In the genomic region with DNA sequence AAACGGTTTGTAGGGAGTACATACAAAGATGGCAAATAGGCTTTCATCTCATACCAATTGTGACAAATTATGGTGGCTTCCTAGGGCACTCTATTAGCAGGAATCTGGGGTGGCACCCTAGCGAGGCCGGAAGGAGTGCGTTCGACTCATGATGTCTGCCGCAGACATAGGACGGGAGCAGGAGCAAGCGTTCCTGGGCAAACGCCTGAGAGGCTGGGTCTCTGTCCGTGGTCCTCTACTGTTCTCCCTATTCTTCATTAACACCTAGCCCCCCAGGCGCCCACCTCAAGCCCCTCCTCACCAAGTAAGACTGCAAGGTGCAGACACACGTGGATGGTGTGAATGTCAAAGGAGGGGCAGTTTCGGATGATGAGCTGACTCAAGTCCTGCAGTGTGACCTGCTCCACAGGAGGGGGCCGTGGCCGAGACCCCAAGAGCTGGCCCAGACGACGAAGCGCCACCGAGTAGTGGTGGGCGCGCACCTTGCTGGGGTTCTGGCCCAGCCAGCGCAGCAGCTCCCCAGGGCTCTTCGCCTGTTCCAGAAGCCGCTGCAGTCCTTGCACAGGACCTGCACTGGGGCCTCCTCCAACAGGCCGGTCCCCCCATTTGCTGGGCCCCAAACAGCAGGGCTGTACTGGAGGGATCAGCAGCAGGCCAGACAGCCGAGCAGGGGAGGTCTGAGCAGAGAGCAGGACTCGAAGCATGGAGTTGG, we compare ENCODE assay signal across 8 cellular contexts. TPM values are rescaled to one million over a fixed set of nuclear protein-coding genes. Genes with fewer than 3 reads are reported as not detected.
DNase-seq lines count a peak whose midpoint lies in the region; ATAC-seq and TF ChIP-seq lines count a peak whose summit lies in the region.

No MANE protein-coding gene starts in this region.

- no peaks in the 10 kb centered on the region for H3K79me2 ChIP-seq in OCI-LY1 (ENCODE audit: insufficient read depth, low read length)
- H3K79me2 ChIP-seq in neural progenitor cell (ENCODE audit: low read depth), result peaks cover 26% of the 10 kb centered on the region

- H3K27ac Mint-ChIP-seq in CD4-positive, CD25-positive, alpha-beta regulatory T cell, result peak overlapping the region; percentile 79 to 85 (median 81)
- H3K27ac Mint-ChIP-seq in endodermal cell (peak overlapping the region; percentile 81), neural progenitor cell (no peak overlapping the region)

- H3F3A ChIP-seq in OCI-LY1 (ENCODE audit: insufficient read depth, low read length), result peaks cover 4% of the 10 kb centered on the region; the same call in 1 of the 2 replicates
- H3F3A ChIP-seq in neural progenitor cell (ENCODE audit: low read depth), result peaks cover 48% of the 10 kb centered on the region

- H3K4me2 ChIP-seq in OCI-LY1 (ENCODE audit: low read length) (peak overlapping the region; percentile 90), neural progenitor cell (peak overlapping the region; percentile 93)

- DNase-seq in CD4-positive, CD25-positive, alpha-beta regulatory T cell, result no peak
- DNase-seq in endodermal cell, result no peak
- no peak for DNase-seq in neural progenitor cell (ENCODE audit: low spot score)
- DNase-seq in NCI-H187 (lab: John Stamatoyannopoulos, UW), result no peak
- no peak for DNase-seq in stimulated activated CD4-positive, alpha-beta T cell treated with anti-CD3 and anti-CD28 coated beads, Interleukin-2, amount 100 ng/mL, for 24 hours
- no peak for DNase-seq in AML-193 (lab: John Stamatoyannopoulos, UW)

- H3K4me3 ChIP-seq in CD4-positive, CD25-positive, alpha-beta regulatory T cell (ENCODE audit: low read depth, low read length), result peak overlapping the region; percentile 77
- H3K4me3 ChIP-seq in OCI-LY1 (ENCODE audit: low read depth, low read length, poor library complexity, severe bottlenecking), result peak overlapping the region; percentile 82
- peak overlapping the region; percentile 93 for H3K4me3 ChIP-seq in endodermal cell (ENCODE audit: low read length)
- H3K4me3 ChIP-seq in neural progenitor cell, result peak overlapping the region; percentile 96

- H3K4me1 ChIP-seq in CD4-positive, CD25-positive, alpha-beta regulatory T cell (ENCODE audit: control insufficient read depth, insufficient read depth, low read length, poor library complexity, severe bottlenecking), result peaks cover 43% of the 10 kb centered on the region
- H3K4me1 ChIP-seq in OCI-LY1 (ENCODE audit: insufficient read depth, low read length, severe bottlenecking) (peaks cover 43% of the 10 kb centered on the region), endodermal cell (ENCODE audit: control insufficient read depth, insufficient read depth, low read length) (peaks cover 20% of the 10 kb centered on the region), neural progenitor cell (peaks cover 30% of the 10 kb centered on the region)

- H3K9ac ChIP-seq in OCI-LY1 (ENCODE audit: low read length) (peak overlapping the region; percentile 92), endodermal cell (ENCODE audit: extremely low read depth, low read length, poor library complexity, severe bottlenecking) (peak overlapping the region; percentile 86), neural progenitor cell (peak overlapping the region; percentile 85)

- H3K27me3 Mint-ChIP-seq in CD4-positive, CD25-positive, alpha-beta regulatory T cell, result no peaks in the 10 kb centered on the region
- peaks cover under 1% of the 10 kb centered on the region for H3K27me3 Mint-ChIP-seq in endodermal cell (ENCODE audit: insufficient read depth)
- H3K27me3 Mint-ChIP-seq in neural progenitor cell (ENCODE audit: insufficient read depth, low read depth), result peaks cover 16% of the 10 kb centered on the region

- no peak for ATAC-seq in CD4-positive, CD25-positive, alpha-beta regulatory T cell (ENCODE audit: low read depth in 2 of 2)
- ATAC-seq in HG03469 (IDR thresholded peaks at IDR 0.05; ENCODE audit: unreplicated experiment), result no peak

- H4K20me1 ChIP-seq in OCI-LY1 (ENCODE audit: insufficient read depth, low read length) (no peaks in the 10 kb centered on the region), neural progenitor cell (ENCODE audit: low read depth) (peaks cover 28% of the 10 kb centered on the region)

- no peaks in the 10 kb centered on the region for H3K9me3 Mint-ChIP-seq in CD4-positive, CD25-positive, alpha-beta regulatory T cell
- H3K9me3 Mint-ChIP-seq in endodermal cell (no peaks in the 10 kb centered on the region), neural progenitor cell (no peaks in the 10 kb centered on the region)

- H3K36me3 ChIP-seq in CD4-positive, CD25-positive, alpha-beta regulatory T cell (ENCODE audit: control insufficient read depth, insufficient read depth, low read length), result peaks cover 14% of the 10 kb centered on the region
- H3K36me3 ChIP-seq in OCI-LY1 (ENCODE audit: insufficient read depth, low read length), result peaks cover 34% of the 10 kb centered on the region
- peaks cover 13% of the 10 kb centered on the region for H3K36me3 ChIP-seq in endodermal cell (ENCODE audit: control insufficient read depth, insufficient read depth, low read length)
- no peaks in the 10 kb centered on the region for H3K36me3 ChIP-seq in neural progenitor cell

- peaks cover 0 to 41% (median 13%) of the 10 kb centered on the region in 4 donors for H3K4me1 Mint-ChIP-seq in CD4-positive, CD25-positive, alpha-beta regulatory T cell
- H3K4me1 Mint-ChIP-seq in endodermal cell, result peaks cover 32% of the 10 kb centered on the region
- H3K4me1 Mint-ChIP-seq in neural progenitor cell, result peaks cover 26% of the 10 kb centered on the region

- H3K9me3 ChIP-seq in CD4-positive, CD25-positive, alpha-beta regulatory T cell (ENCODE audit: control insufficient read depth in 2 of 2, low read length in 2 of 2), result no peaks in the 10 kb centered on the region
- no peaks in the 10 kb centered on the region for H3K9me3 ChIP-seq in OCI-LY1 (ENCODE audit: low read length)
- no peaks in the 10 kb centered on the region for H3K9me3 ChIP-seq in endodermal cell (ENCODE audit: control insufficient read depth, low read length)
- H3K9me3 ChIP-seq in neural progenitor cell (ENCODE audit: low read depth), result no peaks in the 10 kb centered on the region

- H3K36me3 Mint-ChIP-seq in CD4-positive, CD25-positive, alpha-beta regulatory T cell, result no peaks in the 10 kb centered on the region
- H3K36me3 Mint-ChIP-seq in endodermal cell (ENCODE audit: low read depth) (peaks cover 19% of the 10 kb centered on the region), neural progenitor cell (peaks cover 8% of the 10 kb centered on the region)

- no peak for TF ChIP-seq CTCF in OCI-LY1 (IDR thresholded peaks at IDR 0.05; ENCODE audit: low read length)
- no peak for TF ChIP-seq CTCF in endodermal cell (conservative IDR thresholded peaks at IDR 0.05)
- no peak for TF ChIP-seq CTCF in neural progenitor cell (IDR thresholded peaks at IDR 0.05)

- H3K4me3 Mint-ChIP-seq in CD4-positive, CD25-positive, alpha-beta regulatory T cell, result peak overlapping the region; percentile 70 to 88 (median 85)
- H3K4me3 Mint-ChIP-seq in endodermal cell, result peak overlapping the region; percentile 76
- H3K4me3 Mint-ChIP-seq in neural progenitor cell, result peak overlapping the region; percentile 92

- WGBS in endodermal cell (ENCODE audit: insufficient coverage in 1 of 2, insufficient read length in 1 of 2), 2 experiments, result 86 to 89% methylated on average over 8 to 27 of the region's 27 CpGs

- H2AFZ ChIP-seq in OCI-LY1 (ENCODE audit: low read length), result no peak overlapping the region
- H2AFZ ChIP-seq in neural progenitor cell (replicated peaks), result no peak overlapping the region

- no peaks in the 10 kb centered on the region for H3K9me2 ChIP-seq in OCI-LY1 (ENCODE audit: low read depth, low read length)

- peak overlapping the region; percentile 49 for H3K27ac ChIP-seq in CD4-positive, CD25-positive, alpha-beta regulatory T cell (ENCODE audit: insufficient read depth, low read length, poor library complexity, severe bottlenecking)
- H3K27ac ChIP-seq in OCI-LY1 (ENCODE audit: low read depth, low read length, poor library complexity, severe bottlenecking) (no peak overlapping the region), endodermal cell (ENCODE audit: low read depth, low read length) (no peak overlapping the region), neural progenitor cell (no peak overlapping the region)

- peaks cover 3% of the 10 kb centered on the region for H3K27me3 ChIP-seq in CD4-positive, CD25-positive, alpha-beta regulatory T cell (ENCODE audit: control insufficient read depth, insufficient read depth, low read length)
- H3K27me3 ChIP-seq in OCI-LY1 (ENCODE audit: insufficient read depth, low read length), result no peaks in the 10 kb centered on the region
- H3K27me3 ChIP-seq in endodermal cell (ENCODE audit: control insufficient read depth, insufficient read depth, low read length, poor library complexity, severe bottlenecking), result peaks cover 6% of the 10 kb centered on the region
- peaks cover 9% of the 10 kb centered on the region for H3K27me3 ChIP-seq in neural progenitor cell

RNA-seq across cellular contexts. Expression of a gene that starts 1.3 kb away (rescaled TPM):
- 92.4 TPM for total RNA-seq in CD4-positive, CD25-positive, alpha-beta regulatory T cell
- 10 to 100 TPM; 39.5 to 53.3 (median 46.6) TPM for polyA plus RNA-seq in CD4-positive, CD25-positive, alpha-beta regulatory T cell
- total RNA-seq in endodermal cell (10 to 100 TPM; 64.0 to 71.0 TPM), neural progenitor cell (ENCODE audit: low replicate concordance) (22.4 and 71.0 TPM in 2 replicates)
- polyA plus RNA-seq in endodermal cell (2013, experiment 1 of 2), result 62.8 TPM
- polyA plus RNA-seq in endodermal cell (2013, experiment 2 of 2), result 53.4 TPM

RNA-seq across cellular contexts. Expression of a gene that starts 3.9 kb away (rescaled TPM):
- 53.9 TPM for total RNA-seq in CD4-positive, CD25-positive, alpha-beta regulatory T cell
- polyA plus RNA-seq in CD4-positive, CD25-positive, alpha-beta regulatory T cell, result 10 to 100 TPM; 41.1 to 54.6 (median 48.3) TPM
- total RNA-seq in endodermal cell (10 to 100 TPM; 48.1 to 52.6 TPM), neural progenitor cell (ENCODE audit: low replicate concordance) (6.0 and 49.4 TPM in 2 replicates)
- polyA plus RNA-seq in endodermal cell (2013, experiment 1 of 2), result 42.7 TPM
- 41.2 TPM for polyA plus RNA-seq in endodermal cell (2013, experiment 2 of 2)

RNA-seq across cellular contexts. Expression of a gene that starts 6.9 kb away (rescaled TPM):
- total RNA-seq in CD4-positive, CD25-positive, alpha-beta regulatory T cell, result 24.7 TPM
- 1 to 10 TPM; 1.9 to 3.2 (median 2.7) TPM for polyA plus RNA-seq in CD4-positive, CD25-positive, alpha-beta regulatory T cell
- total RNA-seq in endodermal cell, result 100 to 1,000 TPM; 113 to 116 TPM
- polyA plus RNA-seq in endodermal cell (2013, experiment 1 of 2), result 65.6 TPM
- 64.1 TPM for polyA plus RNA-seq in endodermal cell (2013, experiment 2 of 2)
- 38.9 and 73.0 TPM in 2 replicates for total RNA-seq in neural progenitor cell (ENCODE audit: low replicate concordance)

RNA-seq across cellular contexts. Expression of a gene that starts 20.0 kb away (rescaled TPM):
- 71.7 TPM for total RNA-seq in CD4-positive, CD25-positive, alpha-beta regulatory T cell
- polyA plus RNA-seq in CD4-positive, CD25-positive, alpha-beta regulatory T cell, result 10 to 100 TPM; 11.6 to 13.9 (median 12.3) TPM
- total RNA-seq in endodermal cell (100 to 1,000 TPM; 265 to 284 TPM), neural progenitor cell (ENCODE audit: low replicate concordance) (26.1 and 85.7 TPM in 2 replicates)
- polyA plus RNA-seq in endodermal cell (2013, experiment 1 of 2), result 88.2 TPM
- polyA plus RNA-seq in endodermal cell (2013, experiment 2 of 2), result 83.1 TPM

RNA-seq across cellular contexts. Expression of a gene that starts 21.7 kb away (rescaled TPM):
- 7.6 TPM for total RNA-seq in CD4-positive, CD25-positive, alpha-beta regulatory T cell
- 10 to 100 TPM; 15.7 to 20.7 (median 17.6) TPM for polyA plus RNA-seq in CD4-positive, CD25-positive, alpha-beta regulatory T cell
- total RNA-seq in endodermal cell (10 to 100 TPM; 22.2 to 25.2 TPM), neural progenitor cell (ENCODE audit: low replicate concordance) (8.1 and 10.3 TPM in 2 replicates)
- 22.0 TPM for polyA plus RNA-seq in endodermal cell (2013, experiment 1 of 2)
- polyA plus RNA-seq in endodermal cell (2013, experiment 2 of 2), result 18.7 TPM
